In the genomic region with DNA sequence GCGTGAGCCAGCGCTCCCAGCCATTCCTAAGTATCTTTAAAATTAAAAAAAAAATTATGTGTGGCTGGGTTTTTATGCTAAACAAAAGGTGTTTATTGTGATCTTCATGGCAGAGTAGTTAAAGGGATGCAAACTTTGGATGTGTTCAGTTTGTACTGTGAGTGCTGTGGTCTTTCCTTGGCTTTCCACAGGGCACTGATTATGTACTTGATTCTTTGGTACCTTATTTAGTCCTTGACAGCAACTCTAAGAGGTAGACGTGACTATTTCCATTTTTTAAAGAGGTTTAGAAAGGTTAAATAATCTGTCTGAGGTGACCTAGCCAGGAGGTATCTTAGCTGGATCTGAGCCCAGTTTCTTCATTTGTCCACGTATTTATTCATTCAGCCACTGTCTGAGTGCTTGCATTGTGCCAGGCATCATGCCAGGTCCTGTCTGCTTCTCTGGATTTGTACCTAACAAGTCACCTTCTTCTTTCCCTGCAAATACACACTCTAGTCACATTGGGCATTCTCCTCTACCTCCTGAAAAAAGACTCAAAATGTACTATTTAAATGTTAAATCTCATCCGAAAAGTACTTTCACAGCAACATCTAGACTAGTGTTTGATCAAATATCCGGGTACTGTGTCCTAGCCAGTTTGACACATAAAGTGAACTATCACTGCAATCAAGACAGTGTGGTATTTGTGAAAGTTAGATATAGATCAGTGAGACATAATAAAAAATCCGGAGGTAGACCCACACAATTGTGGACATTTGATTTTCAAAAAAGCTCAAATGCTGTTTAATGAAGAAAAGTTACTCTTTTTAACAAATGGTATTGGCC, we compare ENCODE assay signal across 10 cellular contexts. TPM values are rescaled to one million over a fixed set of nuclear protein-coding genes. Genes with fewer than 3 reads are reported as not detected.
DNase-seq lines count a peak whose midpoint lies in the region; ATAC-seq and TF ChIP-seq lines count a peak whose summit lies in the region.
"Had no signal": no experiment of that assay in that cellular context is flagged by ENCODE, and none has a peak within 500 bp of the region (broad histone marks: within the 10 kb centered on the region; RNA-seq: fewer than 3 reads in every experiment).

No MANE protein-coding gene starts in this region.

- no peaks in the 10 kb centered on the region for H3K27me3 ChIP-seq in foreskin keratinocyte

- H3K4me1 ChIP-seq in foreskin keratinocyte: peaks cover 13% of the 10 kb centered on the region

- no peaks in the 10 kb centered on the region for H3K27me3 Mint-ChIP-seq in activated T-helper 17 cell treated with anti-CD3 and anti-CD28 coated beads, Interleukin-2, amount 50 U/mL, for 72 hours

- no peaks in the 10 kb centered on the region for H3K9me3 Mint-ChIP-seq in activated T-helper 17 cell treated with anti-CD3 and anti-CD28 coated beads, Interleukin-2, amount 50 U/mL, for 72 hours

- H3K36me3 Mint-ChIP-seq in activated T-helper 17 cell treated with anti-CD3 and anti-CD28 coated beads, Interleukin-2, amount 50 U/mL, for 72 hours (ENCODE audit: low read depth): no peaks in the 10 kb centered on the region

- no peak overlapping the region for H3K4me3 ChIP-seq in LNCaP clone FGC (ENCODE audit: low read depth, low read length)
- H3K4me3 ChIP-seq in skeletal muscle cell (ENCODE audit: low read depth, low read length): no peak overlapping the region

- ATAC-seq in foreskin keratinocyte: peak; percentile 27
- ATAC-seq in activated T-helper 17 cell treated with anti-CD3 and anti-CD28 coated beads, Interleukin-2, amount 50 U/mL, for 72 hours (replicated peaks): no peak
- no peak for ATAC-seq in GM18519 (IDR thresholded peaks at IDR 0.05; ENCODE audit: low FRiP score, unreplicated experiment)

- CTCF ChIA-PET in RWPE1 (lab: Yijun Ruan, JAX): no interaction called here

- no peak overlapping the region for H3K4me3 Mint-ChIP-seq in activated T-helper 17 cell treated with anti-CD3 and anti-CD28 coated beads, Interleukin-2, amount 50 U/mL, for 72 hours

- TF ChIP-seq CTCF in LNCaP clone FGC (IDR thresholded peaks at IDR 0.05; ENCODE audit: control insufficient read depth, extremely low read depth, insufficient read depth) (no peak), RWPE1 (conservative IDR thresholded peaks at IDR 0.05; ENCODE audit: low read depth) (no peak), foreskin keratinocyte (conservative IDR thresholded peaks at IDR 0.05) (no peak)

- no peak overlapping the region for H3K27ac Mint-ChIP-seq in activated T-helper 17 cell treated with anti-CD3 and anti-CD28 coated beads, Interleukin-2, amount 50 U/mL, for 72 hours

- peaks cover 4% of the 10 kb centered on the region for H3K4me1 Mint-ChIP-seq in activated T-helper 17 cell treated with anti-CD3 and anti-CD28 coated beads, Interleukin-2, amount 50 U/mL, for 72 hours

- POLR2A ChIA-PET in RWPE1 (lab: Yijun Ruan, JAX; ENCODE audit: low non-redundant PET): no interaction called here

- H3K27ac ChIP-seq in RWPE1 (peak overlapping the region; percentile 48), foreskin keratinocyte (no peak overlapping the region)

- DNase-seq in LNCaP clone FGC (ENCODE audit: low read depth): peak; percentile 82
- peak; percentile 38 for DNase-seq in RWPE1 (ENCODE audit: low spot score)
- DNase-seq in foreskin keratinocyte: peak; percentile 15 to 55
- peak; percentile 20 for DNase-seq in skeletal muscle cell (ENCODE audit: low read depth)
- DNase-seq in Ammon's horn (ENCODE audit: low spot score): no peak
- DNase-seq in dedifferentiated amniotic fluid mesenchymal stem cell (ENCODE audit: extremely low spot score): no peak
- DNase-seq: activated naive CD4-positive, alpha-beta T cell treated with Interleukin-2 at 50 U/mL for 16 hours; NCI-H446 had no signal

RNA-seq across cellular contexts. Expression of a gene that starts 31.5 kb away (rescaled TPM):
- 23.2 and 24.7 TPM in 2 replicates for total RNA-seq in foreskin keratinocyte
- polyA plus RNA-seq in foreskin keratinocyte: 2.9 and 3.7 TPM in 2 replicates
- 10 to 100 TPM in 1 of 2 donors, under 1 TPM in 1; 0.76 to 11.9 TPM for total RNA-seq in activated T-helper 17 cell treated with anti-CD3 and anti-CD28 coated beads, Interleukin-2, amount 50 U/mL, for 72 hours

Comparison
In these comparisons a context has a peak if more than half of its experiments do, and no peak if none do; other contexts are left out.
1. DNase-seq: peak in LNCaP clone FGC (single experiment), RWPE1 (single experiment), foreskin keratinocyte (2 of 2) and skeletal muscle cell (single experiment); none in Ammon's horn (single experiment) and dedifferentiated amniotic fluid mesenchymal stem cell (single experiment).